In genomic region chr12:107092669-107093546, GRCh38 we compare ENCODE assay signal across 8 cellular contexts. TPM values are rescaled to one million over a fixed set of nuclear protein-coding genes. Genes with fewer than 3 reads are reported as not detected.
A peak's percentile ranks its signal among the peaks of the same experiment; 100 is the strongest.
DNase-seq lines count a peak whose midpoint lies in the region; ATAC-seq and TF ChIP-seq lines count a peak whose summit lies in the region.

No MANE protein-coding gene starts in this region.

- H3K36me3 ChIP-seq in gastroesophageal sphincter (no peaks in the 10 kb centered on the region), osteoblast (ENCODE audit: insufficient read depth, low read length) (no peaks in the 10 kb centered on the region), thymus (ENCODE audit: control insufficient read depth, insufficient read depth) (no peaks in the 10 kb centered on the region)

- H3K4me3 Mint-ChIP-seq in activated T-helper 1 cell treated with anti-CD3 and anti-CD28 coated beads, Interleukin-12 subunit alpha, Interleukin-12 subunit beta, Interleukin-2, Interleukin-4 antibody, amounts not matched to agents 30 ng/mL and 10 ng/mL and 1 ng/mL, durations not matched to agents 14 hours and 24 hours and 36 hours, result no peak overlapping the region

- peak overlapping the region; percentile 85 for H3K4me2 ChIP-seq in osteoblast (ENCODE audit: insufficient read depth, low read length)

- peak in 2 of 4 experiments; percentile 3 to 17 for TF ChIP-seq CTCF in gastroesophageal sphincter (IDR thresholded peaks at IDR 0.05)
- TF ChIP-seq CTCF in osteoblast (IDR thresholded peaks at IDR 0.05; ENCODE audit: extremely low read depth, low read depth, low read length), result no peak

- H3K27ac Mint-ChIP-seq in activated T-helper 1 cell treated with anti-CD3 and anti-CD28 coated beads, Interleukin-12 subunit alpha, Interleukin-12 subunit beta, Interleukin-2, Interleukin-4 antibody, amounts not matched to agents 30 ng/mL and 10 ng/mL and 1 ng/mL, durations not matched to agents 14 hours and 24 hours and 36 hours, result no peak overlapping the region

- intact Hi-C loops in activated T-helper 1 cell treated with anti-CD3 and anti-CD28 coated beads, Interleukin-12 subunit alpha, Interleukin-12 subunit beta, Interleukin-2, Interleukin-4 antibody, amounts not matched to agents 30 ng/mL and 10 ng/mL and 1 ng/mL, durations not matched to agents 14 hours and 24 hours and 36 hours (cut with micrococcal nuclease), result loop anchor here (1.0 to 10.0 kb wide), 15 partner anchors 11 to 1988 kb away; partner anchors contain the start of genes MTERF2, POLR3B, PRDM4 and PWP1

- ATAC-seq in HG02798 (IDR thresholded peaks at IDR 0.05; ENCODE audit: poor library complexity, unreplicated experiment) (peak; percentile 28), gastroesophageal sphincter (peak; percentile 36)

- H3K27me3 ChIP-seq in gastroesophageal sphincter (no peaks in the 10 kb centered on the region), osteoblast (ENCODE audit: insufficient read depth, low read length) (no peaks in the 10 kb centered on the region), thymus (ENCODE audit: control insufficient read depth, insufficient read depth) (no peaks in the 10 kb centered on the region)

- H3K36me3 Mint-ChIP-seq in activated T-helper 1 cell treated with anti-CD3 and anti-CD28 coated beads, Interleukin-12 subunit alpha, Interleukin-12 subunit beta, Interleukin-2, Interleukin-4 antibody, amounts not matched to agents 30 ng/mL and 10 ng/mL and 1 ng/mL, durations not matched to agents 14 hours and 24 hours and 36 hours (ENCODE audit: low read depth), result no peaks in the 10 kb centered on the region

- WGBS in gastroesophageal sphincter (ENCODE audit: low coverage in 1 of 2), 2 donors, result 0% methylated on average over 4 of the region's 83 CpGs; no CpG with 5 or more reads in 1 of the 2 donors
- under 1% methylated on average over 83 of the region's 83 CpGs for WGBS in thymus

- H3K4me1 Mint-ChIP-seq in activated T-helper 1 cell treated with anti-CD3 and anti-CD28 coated beads, Interleukin-12 subunit alpha, Interleukin-12 subunit beta, Interleukin-2, Interleukin-4 antibody, amounts not matched to agents 30 ng/mL and 10 ng/mL and 1 ng/mL, durations not matched to agents 14 hours and 24 hours and 36 hours (ENCODE audit: low read depth), result peaks cover 13% of the 10 kb centered on the region

- H3K4me3 ChIP-seq in gastroesophageal sphincter (peak overlapping the region; percentile 75 to 84), osteoblast (ENCODE audit: insufficient read depth, low read length) (peak overlapping the region; percentile 91), thymus (ENCODE audit: low read length) (peak overlapping the region; percentile 79)

- DNase-seq in DMS79 (lab: John Stamatoyannopoulos, UW) (peak; percentile 7), DMS79 treated with DMSO at 0.1 percent for 48 hours (lab: John Stamatoyannopoulos, UW) (no peak), NCI-H460 (ENCODE audit: extremely low read depth, low read depth) (peak; percentile 15), osteoblast (ENCODE audit: insufficient read length, low spot score, missing footprints) (peak; percentile 78)
- peak; percentile 29 for DNase-seq in activated T-helper 1 cell treated with anti-CD3 and anti-CD28 coated beads, Interleukin-12 subunit alpha, Interleukin-12 subunit beta, Interleukin-2, Interleukin-4 antibody, amounts not matched to agents 30 ng/mL and 10 ng/mL and 1 ng/mL, durations not matched to agents 14 hours and 24 hours and 36 hours (ENCODE audit: low spot score)

- H4K20me1 ChIP-seq in osteoblast (ENCODE audit: insufficient read depth, low read length), result peaks cover 7% of the 10 kb centered on the region

- H3K79me2 ChIP-seq in osteoblast (ENCODE audit: insufficient read depth, low read length), result peaks cover 42% of the 10 kb centered on the region

- H3K4me1 ChIP-seq in gastroesophageal sphincter (peaks cover 0 to 40% (median 8%) of the 10 kb centered on the region in 3 donors), osteoblast (ENCODE audit: insufficient read depth, low read length) (peaks cover 18% of the 10 kb centered on the region), thymus (ENCODE audit: control insufficient read depth, insufficient read depth, low read length) (peaks cover 3% of the 10 kb centered on the region)

- H2AFZ ChIP-seq in osteoblast (ENCODE audit: low read length), result peak overlapping the region; percentile 93

- peaks cover 6% of the 10 kb centered on the region for H3K27me3 Mint-ChIP-seq in activated T-helper 1 cell treated with anti-CD3 and anti-CD28 coated beads, Interleukin-12 subunit alpha, Interleukin-12 subunit beta, Interleukin-2, Interleukin-4 antibody, amounts not matched to agents 30 ng/mL and 10 ng/mL and 1 ng/mL, durations not matched to agents 14 hours and 24 hours and 36 hours (ENCODE audit: insufficient read depth)

- no peaks in the 10 kb centered on the region for H3K9me3 ChIP-seq in gastroesophageal sphincter
- no peaks in the 10 kb centered on the region for H3K9me3 ChIP-seq in osteoblast (ENCODE audit: low read depth, low read length)
- H3K9me3 ChIP-seq in thymus (ENCODE audit: control insufficient read depth), result no peaks in the 10 kb centered on the region

- H3K27ac ChIP-seq in gastroesophageal sphincter (peak overlapping the region; percentile 92 to 98 (median 97)), osteoblast (ENCODE audit: low read depth, low read length) (peak overlapping the region; percentile 98), thymus (ENCODE audit: low read depth) (peak overlapping the region; percentile 99)

- peaks cover 16% of the 10 kb centered on the region for H3K9me3 Mint-ChIP-seq in activated T-helper 1 cell treated with anti-CD3 and anti-CD28 coated beads, Interleukin-12 subunit alpha, Interleukin-12 subunit beta, Interleukin-2, Interleukin-4 antibody, amounts not matched to agents 30 ng/mL and 10 ng/mL and 1 ng/mL, durations not matched to agents 14 hours and 24 hours and 36 hours

- TF ChIP-seq POLR2A in gastroesophageal sphincter (IDR thresholded peaks at IDR 0.05), result peak; percentile 94 to 96

- TF ChIP-seq EP300 in gastroesophageal sphincter (IDR thresholded peaks at IDR 0.05), result no peak

RNA-seq across cellular contexts. Expression of gene CRY1, which starts 0.4 kb away (rescaled TPM):
- 45.7 and 47.4 TPM in 2 replicates for total RNA-seq in NCI-H460 (2014; rRNA removed; shearing (Covaris generic))
- 69.8 and 76.1 TPM in 2 replicates for polyA plus RNA-seq in NCI-H460 (2014; cell fraction: nucleus; rRNA removed)
- 23.4 and 23.5 TPM in 2 replicates for total RNA-seq in activated T-helper 1 cell treated with anti-CD3 and anti-CD28 coated beads, Interleukin-12 subunit alpha, Interleukin-12 subunit beta, Interleukin-2, Interleukin-4 antibody, amounts not matched to agents 30 ng/mL and 10 ng/mL and 1 ng/mL, durations not matched to agents 14 hours and 24 hours and 36 hours
- total RNA-seq in gastroesophageal sphincter, result 10 to 100 TPM; 23.7 to 51.2 (median 40.1) TPM
- total RNA-seq in osteoblast, result 16.2 and 18.1 TPM in 2 replicates
- 16.8 TPM for polyA plus RNA-seq in thymus
